9 cellular contexts compared by ENCODE assay signal in the genomic region with DNA sequence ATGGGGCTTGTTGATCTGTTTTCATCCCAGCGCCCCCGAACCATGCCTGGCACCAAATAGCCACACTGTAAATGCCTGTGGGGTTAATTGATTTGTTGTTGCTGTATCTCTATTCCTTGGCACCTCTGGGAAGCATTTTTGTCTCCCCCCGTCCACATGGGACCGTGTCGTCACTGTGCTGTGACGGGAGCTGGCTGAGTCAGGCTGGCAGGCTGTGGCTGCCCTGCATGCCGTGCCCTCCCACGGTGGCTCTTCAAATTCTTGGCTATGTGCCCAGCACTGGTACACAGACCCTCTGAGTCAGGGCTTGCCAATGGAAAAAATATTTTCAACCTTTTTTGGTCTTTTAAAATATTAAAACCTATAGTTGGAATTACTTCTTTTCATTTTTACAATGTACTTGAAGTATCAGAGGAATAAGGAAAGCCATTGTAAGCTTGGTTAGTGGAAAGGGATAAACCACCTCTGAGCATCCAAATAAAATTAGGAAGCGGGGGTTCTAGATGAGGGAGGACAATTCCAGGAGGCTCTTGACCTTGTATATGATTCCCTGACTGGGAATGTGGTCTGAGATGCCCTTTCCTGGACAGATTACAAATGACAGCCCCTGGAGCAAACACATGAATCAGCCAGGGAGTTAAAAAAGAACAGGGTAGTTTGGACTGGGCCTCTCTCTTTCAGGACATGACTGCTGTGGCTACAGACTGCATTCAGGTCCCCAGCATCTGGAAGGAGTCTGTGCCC. TPM values are rescaled to one million over a fixed set of nuclear protein-coding genes. Genes with fewer than 3 reads are reported as not detected.
A peak's percentile ranks its signal among the peaks of the same experiment; 100 is the strongest.
DNase-seq lines count a peak whose midpoint lies in the region; ATAC-seq lines count a peak whose summit lies in the region.
"Had no signal": no experiment of that assay in that cellular context is flagged by ENCODE, and none has a peak within 500 bp of the region (broad histone marks: within the 10 kb centered on the region; RNA-seq: fewer than 3 reads in every experiment).

No MANE protein-coding gene starts in this region.

- H3K14ac ChIP-seq in trophoblast cell (ENCODE audit: low read length) = peak overlapping the region; percentile 18

- peak; percentile 35 for ATAC-seq in esophagus mucosa
- ATAC-seq in GM21367 (IDR thresholded peaks at IDR 0.05; ENCODE audit: unreplicated experiment) = no peak
- no peak for ATAC-seq in GM21737 (IDR thresholded peaks at IDR 0.05; ENCODE audit: unreplicated experiment)

- no peak overlapping the region for H4K12ac ChIP-seq in trophoblast cell (ENCODE audit: low read depth, low read length)

- H3K23ac ChIP-seq in trophoblast cell (ENCODE audit: low read length) = no peak overlapping the region

- no peaks in the 10 kb centered on the region for H3K27me3 ChIP-seq in trophoblast cell (ENCODE audit: insufficient read depth, low read length)

- H3K27ac ChIP-seq in trophoblast cell (ENCODE audit: low read depth, low read length) = peak overlapping the region; percentile 29
- H3K27ac ChIP-seq: VCaP had no signal

- no peak overlapping the region for H2AFZ ChIP-seq in trophoblast cell (ENCODE audit: insufficient read depth, low read length, poor library complexity)

- no peak overlapping the region for H3K4me3 ChIP-seq in trophoblast cell (ENCODE audit: low read depth, low read length)

- no peaks in the 10 kb centered on the region for H3K36me3 ChIP-seq in trophoblast cell (ENCODE audit: control insufficient read depth in 1 of 2, insufficient read depth in 2 of 2, low read length in 2 of 2)

- peaks cover 7 to 8% of the 10 kb centered on the region in 2 experiments for H3K4me1 ChIP-seq in trophoblast cell (ENCODE audit: control insufficient read depth in 1 of 2, insufficient read depth in 2 of 2, low read length in 2 of 2)

- DNase-seq in activated gamma-delta T cell treated with Interleukin-2 at 50 U/mL for 16 hours (peak; percentile 65), activated gamma-delta T cell (lab: John Stamatoyannopoulos, UW) (no peak), trophoblast cell (peak in 1 of 2 donors; percentile 13), inferior parietal cortex (ENCODE audit: extremely low spot score) (no peak)
- peak; percentile 63 for DNase-seq in activated CD4-positive, alpha-beta T cell treated with anti-CD3 and anti-CD28 coated beads, Interleukin-2, amount 50 U/mL, for 1 hour

- no peak overlapping the region for H4K8ac ChIP-seq in trophoblast cell (ENCODE audit: low read depth, low read length)

- no peaks in the 10 kb centered on the region for H3K9me3 ChIP-seq in trophoblast cell (ENCODE audit: insufficient read depth, low read depth, low read length)

- H2BK12ac ChIP-seq in trophoblast cell (ENCODE audit: low read length) = no peak overlapping the region

- no peaks in the 10 kb centered on the region for H3K79me2 ChIP-seq in trophoblast cell (ENCODE audit: control insufficient read depth, insufficient read depth, low read length, poor library complexity)

- H2AK5ac ChIP-seq in trophoblast cell (ENCODE audit: low read length) = peak overlapping the region; percentile 34

- H3K4ac ChIP-seq in trophoblast cell (ENCODE audit: low read depth, low read length) = peak overlapping the region; percentile 4

- no CpG with 5 or more reads among the region's 9 CpGs for WGBS in trophoblast cell (ENCODE audit: extremely low coverage, insufficient coverage, insufficient read length)

- H3K4me2 ChIP-seq in trophoblast cell (ENCODE audit: low read length) = no peak overlapping the region

- H3K79me1 ChIP-seq in trophoblast cell (ENCODE audit: low read length) = no peaks in the 10 kb centered on the region

- H4K91ac ChIP-seq in trophoblast cell (ENCODE audit: low read depth, low read length) = no peak overlapping the region

- H3K18ac ChIP-seq in trophoblast cell (ENCODE audit: low read length) = peak overlapping the region; percentile 46

- no peak overlapping the region for H3K9ac ChIP-seq in trophoblast cell (ENCODE audit: low read length)

- no peak overlapping the region for H2BK5ac ChIP-seq in trophoblast cell (ENCODE audit: low read depth, low read length, poor library complexity)

- H2BK120ac ChIP-seq in trophoblast cell (ENCODE audit: insufficient read depth, low read length, poor library complexity) = no peak overlapping the region

RNA-seq across cellular contexts. Expression of a gene that starts 59.4 kb away (rescaled TPM):
- total RNA-seq in esophagus mucosa = 6.7 TPM
- polyA plus RNA-seq in trophoblast cell (2013) = 14.2 and 15.7 TPM in 2 replicates

Comparison
In these comparisons a context has a peak if more than half of its experiments do, and no peak if none do; other contexts are left out.
1. DNase-seq: peak in activated gamma-delta T cell treated with Interleukin-2 at 50 U/mL for 16 hours (single experiment) and activated CD4-positive, alpha-beta T cell treated with anti-CD3 and anti-CD28 coated beads, Interleukin-2, amount 50 U/mL, for 1 hour (single experiment); none in activated gamma-delta T cell (single experiment) and inferior parietal cortex (single experiment).